8 cellular contexts compared by ENCODE assay signal in genomic region chr1:205774277-205775014, GRCh38. TPM values are rescaled to one million over a fixed set of nuclear protein-coding genes. Genes with fewer than 3 reads are reported as not detected.
A peak's percentile ranks its signal among the peaks of the same experiment; 100 is the strongest.
DNase-seq lines count a peak whose midpoint lies in the region; ATAC-seq, FAIRE-seq and TF ChIP-seq lines count a peak whose summit lies in the region.

No MANE protein-coding gene starts in this region.

- no peak for FAIRE-seq in H1 (lab: Jason Lieb, UNC)

- no peak for TF ChIP-seq POLR2A in H1 (IDR thresholded peaks at IDR 0.05; ENCODE audit: control extremely low read depth in 1 of 2, low read depth in 2 of 2, low read length in 2 of 2)

- H3K14ac ChIP-seq in H1 (ENCODE audit: insufficient read length), result no peak overlapping the region

- no peak overlapping the region for H3K23ac ChIP-seq in H1 (ENCODE audit: insufficient read length)

- H3K56ac ChIP-seq in H1 (replicated peaks; ENCODE audit: insufficient read length, low read depth, low read length), result no peak overlapping the region

- no peaks in the 10 kb centered on the region for H4K20me1 ChIP-seq in H1 (replicated peaks in 1 of 2; ENCODE audit: control insufficient read depth in 1 of 2, insufficient read depth in 2 of 2, low read length in 2 of 2)

- H3K36me3 ChIP-seq in H1 (ENCODE audit: control insufficient read depth in 2 of 4, insufficient read depth in 4 of 4, low read length in 3 of 4) (no peaks in the 10 kb centered on the region), subcutaneous abdominal adipose tissue (ENCODE audit: control insufficient read depth in 5 of 5, insufficient read depth in 5 of 5, low read length in 5 of 5) (peaks cover 0 to 14% (median 0%) of the 10 kb centered on the region in 5 donors)

- DNase-seq in HK-2 (ENCODE audit: unreplicated experiment) (peak; percentile 21), H1 (ENCODE audit: low read depth in 1 of 2, low spot score in 2 of 2) (peak in 1 of 2 experiments; percentile 59), myocyte (ENCODE audit: low read depth) (peak; percentile 44), NCI-H1048 (lab: John Stamatoyannopoulos, UW) (no peak)
- DNase-seq in activated CD4-positive, alpha-beta T cell treated with anti-CD3 and anti-CD28 coated beads, Interleukin-2, amount 50 U/mL, for 48 hours, result peak; percentile 41 to 55

- peaks cover 6% of the 10 kb centered on the region for H3K23me2 ChIP-seq in H1 (ENCODE audit: low read depth, low read length)

- no peak for ATAC-seq in HG02571 (IDR thresholded peaks at IDR 0.05; ENCODE audit: unreplicated experiment)

- no peak overlapping the region for H3K27ac ChIP-seq in H1 (ENCODE audit: low read depth, low read length)
- peak overlapping the region; percentile 84 for H3K27ac ChIP-seq in subcutaneous abdominal adipose tissue (ENCODE audit: low read depth, low read length)

- TF ChIP-seq CTCF in GM12875 (IDR thresholded peaks at IDR 0.05; ENCODE audit: borderline replicate concordance, insufficient read depth, low read depth, low read length) (no peak), H1 (IDR thresholded peaks at IDR 0.05; ENCODE audit: control extremely low read depth in 1 of 3, insufficient read depth in 1 of 3, low read depth in 1 of 3, low read length in 3 of 3) (no peak)

- CTCF ChIA-PET in H1 (lab: Charles Lee; ENCODE audit: partially characterized antibody), result interaction anchor here (0.7 to 1.3 kb wide), 8 partner anchors 9 to 203 kb away, joined by 3 to 5 read pairs (median 3); no protein-coding TSS in a partner anchor

- H3K27me3 ChIP-seq in H1 (replicated peaks in 1 of 4; ENCODE audit: control insufficient read depth in 3 of 4, extremely low read depth in 1 of 4, insufficient read depth in 3 of 4, low read length in 3 of 4) (peaks cover 2 to 11% (median 9%) of the 10 kb centered on the region in 4 experiments; a peak in 6 of 7 replicates), subcutaneous abdominal adipose tissue (ENCODE audit: control insufficient read depth in 5 of 5, insufficient read depth in 4 of 5, low read length in 5 of 5) (no peaks in the 10 kb centered on the region)

- H2BK12ac ChIP-seq in H1 (ENCODE audit: low read depth, low read length), result no peak overlapping the region

- POLR2A ChIA-PET in H1 (lab: Charles Lee; ENCODE audit: partially characterized antibody), result interaction anchor here (1.1 to 2.5 kb wide), 4 partner anchors 9 to 25 kb away, joined by 4 to 12 read pairs (median 7); no protein-coding TSS in a partner anchor

- 0 out of 2 replicates have a peak overlapping the region, but pooled peaks have one; percentile 81 for H4K8ac ChIP-seq in H1 (ENCODE audit: extremely low read depth, insufficient read depth, low read length)

- no peak for TF ChIP-seq RAD21 in H1 (IDR thresholded peaks at IDR 0.05 in 1 of 2, conservative IDR thresholded peaks at IDR 0.05 in 1 of 2; ENCODE audit: low read depth in 2 of 2, low read length in 2 of 2)

- peak overlapping the region in 1 of 4 experiments; percentile 16; a peak in 2 of 7 replicates for H3K9ac ChIP-seq in H1 (replicated peaks in 1 of 4; ENCODE audit: extremely low read depth in 1 of 4, low read depth in 3 of 4, low read length in 3 of 4)
- peak overlapping the region; percentile 68 to 87 (median 79) for H3K9ac ChIP-seq in subcutaneous abdominal adipose tissue (ENCODE audit: low read length in 5 of 5)

- H2AFZ ChIP-seq in H1 (ENCODE audit: low read length), result peak overlapping the region; percentile 73

- H2BK15ac ChIP-seq in H1 (ENCODE audit: low read length), result no peak overlapping the region

- no peaks in the 10 kb centered on the region for H3K79me2 ChIP-seq in H1 (ENCODE audit: control insufficient read depth in 1 of 2, insufficient read depth in 2 of 2, low read length in 2 of 2)

- H3K9me3 ChIP-seq in H1 (ENCODE audit: insufficient read depth in 2 of 2, low read depth in 1 of 2, low read length in 1 of 2), result no peaks in the 10 kb centered on the region
- no peaks in the 10 kb centered on the region for H3K9me3 ChIP-seq in subcutaneous abdominal adipose tissue (ENCODE audit: control insufficient read depth in 5 of 5, low read length in 5 of 5)

- no peaks in the 10 kb centered on the region for H3K79me1 ChIP-seq in H1 (ENCODE audit: low read depth, low read length)

- H3K4ac ChIP-seq in H1 (replicated peaks; ENCODE audit: insufficient read length, low read depth, low read length), result no peak overlapping the region

- H2BK5ac ChIP-seq in H1 (ENCODE audit: low read depth, low read length), result no peak overlapping the region

- peak overlapping the region; percentile 28; the same call in 1 of the 2 replicates for H3K18ac ChIP-seq in H1 (ENCODE audit: extremely low read depth, low read length)

- no peak for TF ChIP-seq EP300 in H1 (IDR thresholded peaks at IDR 0.05; ENCODE audit: borderline replicate concordance in 1 of 2, low read depth in 2 of 2, low read length in 2 of 2)

- no peak overlapping the region for H2AK5ac ChIP-seq in H1 (ENCODE audit: low read depth, low read length)

- H3K4me3 ChIP-seq in GM12875 (ENCODE audit: low read depth, low read length) (peak overlapping the region; percentile 67), H1 (ENCODE audit: extremely low read depth in 1 of 4, insufficient read depth in 2 of 4, low read depth in 3 of 4, low read length in 4 of 4) (peak overlapping the region; percentile 66 to 84 (median 76)), subcutaneous abdominal adipose tissue (ENCODE audit: low read depth in 1 of 5, low read length in 5 of 5) (peak overlapping the region; percentile 75 to 89 (median 86))

- H4K91ac ChIP-seq in H1 (replicated peaks; ENCODE audit: insufficient read length, low read length), result no peak overlapping the region

- H2BK20ac ChIP-seq in H1 (ENCODE audit: low read length), result no peak overlapping the region

- H2BK120ac ChIP-seq in H1 (replicated peaks; ENCODE audit: low read depth, low read length), result no peak overlapping the region

- H4K5ac ChIP-seq in H1 (ENCODE audit: insufficient read length, low read depth, low read length), result no peak overlapping the region

- peaks cover 0 to 7% (median 5%) of the 10 kb centered on the region in 4 experiments; a peak in 4 of 7 replicates for H3K4me1 ChIP-seq in H1 (replicated peaks in 1 of 4; ENCODE audit: control insufficient read depth in 3 of 4, insufficient read depth in 4 of 4, low read length in 3 of 4)
- H3K4me1 ChIP-seq in subcutaneous abdominal adipose tissue (ENCODE audit: control insufficient read depth in 5 of 5, insufficient read depth in 5 of 5, low read length in 5 of 5), result peaks cover 8 to 28% (median 21%) of the 10 kb centered on the region in 5 donors

- 13% methylated on average over 25 of the region's 33 CpGs; no CpG with 5 or more reads in 1 of the 2 experiments for WGBS in H1 (ENCODE audit: extremely low coverage in 1 of 2, insufficient coverage in 1 of 2, insufficient read length in 1 of 2, insufficient replicate concordance in 2 of 2, low coverage in 1 of 2, low lambda C conversion rate in 2 of 2, missing lambda C conversion rate in 1 of 2), 2 experiments

- H3K4me2 ChIP-seq in H1 (ENCODE audit: insufficient read depth in 1 of 2, low read depth in 2 of 2, low read length in 2 of 2), result peak overlapping the region; percentile 89 to 90

TF ChIP-seq in H1, 55 proteins besides CTCF, POLR2A, EP300 and RAD21 (continues in another document):
- TF ChIP-seq HDAC2 (IDR thresholded peaks at IDR 0.05; ENCODE audit: borderline replicate concordance in 1 of 2, low read depth in 2 of 2, low read length in 2 of 2), result 0 out of 4 replicates have a peak, but pooled peaks of 1 of the 2 experiments have one; percentile 71
- TF ChIP-seq RBBP5 (IDR thresholded peaks at IDR 0.05; ENCODE audit: borderline replicate concordance, low read depth, low read length), result 0 out of 2 replicates have a peak, but pooled peaks have one; percentile 22
- no peak for TF ChIP-seq GTF2F1 (IDR thresholded peaks at IDR 0.05; ENCODE audit: borderline replicate concordance, low read depth, low read length)
- TF ChIP-seq KDM4A (IDR thresholded peaks at IDR 0.05; ENCODE audit: low read depth, low read length, severe bottlenecking), result peak; percentile 92
- TF ChIP-seq EZH2 (IDR thresholded peaks at IDR 0.05; ENCODE audit: low read depth, low read length, severe bottlenecking), result peak; percentile 56
- TF ChIP-seq CREB1 (IDR thresholded peaks at IDR 0.05), result no peak
- peak; percentile 64; the same call in 1 of the 2 replicates for TF ChIP-seq SUZ12 (IDR thresholded peaks at IDR 0.05; ENCODE audit: low read length)

RNA-seq across cellular contexts. Expression of gene RAB29, which starts 0.8 kb away (rescaled TPM):
- total RNA-seq in H1 (2021; fragmentation: NEBNext Ultra II Directional; extraction: Animal tissue kit (Norgen Biotek cat#: 25700)), result 16.4 and 17.3 TPM in 2 replicates
- 9.7 and 10.1 TPM in 2 replicates for polyA plus RNA-seq in H1 (2011; rRNA removed)
- 12.1 TPM for polyA plus RNA-seq in H1 (2011; cell fraction: cytosol; rRNA removed)
- polyA plus RNA-seq in H1 (2011; cell fraction: nucleus; rRNA removed), result 8.5 TPM
- 10.7 to 13.2 TPM (median 12.2 TPM) in 4 replicates for polyA plus RNA-seq in H1 (2012, experiment 1 of 2)
- 2.7 TPM for polyA plus RNA-seq in H1 (2012, experiment 2 of 2)
- 7.9 TPM for polyA plus RNA-seq in H1 (2013, experiment 1 of 2)
- polyA plus RNA-seq in H1 (2013, experiment 2 of 2), result 7.3 TPM
- polyA minus RNA-seq in H1 (2011; rRNA and poly(A)+ RNA removed), result 10.2 and 17.4 TPM in 2 replicates
- polyA minus RNA-seq in H1 (2011; cell fraction: cytosol; rRNA and poly(A)+ RNA removed), result 5.2 TPM
- 5.8 TPM for polyA minus RNA-seq in H1 (2011; cell fraction: nucleus; rRNA and poly(A)+ RNA removed)
- total RNA-seq in myocyte, result 23.6 and 24.8 TPM in 2 replicates
- polyA plus RNA-seq in myocyte (2012), result 34.1 TPM

RNA-seq across cellular contexts. Expression of gene NUCKS1, which starts 24.5 kb away (rescaled TPM):
- 461 and 492 TPM in 2 replicates for total RNA-seq in H1 (2021; fragmentation: NEBNext Ultra II Directional; extraction: Animal tissue kit (Norgen Biotek cat#: 25700))
- 76.7 and 126 TPM in 2 replicates for polyA plus RNA-seq in H1 (2011; rRNA removed)
- polyA plus RNA-seq in H1 (2011; cell fraction: cytosol; rRNA removed), result 127 TPM
- polyA plus RNA-seq in H1 (2011; cell fraction: nucleus; rRNA removed), result 25.0 TPM
- polyA plus RNA-seq in H1 (2012, experiment 1 of 2), result 126 to 194 TPM (median 138 TPM) in 4 replicates
- 86.0 TPM for polyA plus RNA-seq in H1 (2012, experiment 2 of 2)
- 304 TPM for polyA plus RNA-seq in H1 (2013, experiment 1 of 2)
- polyA plus RNA-seq in H1 (2013, experiment 2 of 2), result 309 TPM
- 251 and 290 TPM in 2 replicates for polyA minus RNA-seq in H1 (2011; rRNA and poly(A)+ RNA removed)
- 140 TPM for polyA minus RNA-seq in H1 (2011; cell fraction: cytosol; rRNA and poly(A)+ RNA removed)
- polyA minus RNA-seq in H1 (2011; cell fraction: nucleus; rRNA and poly(A)+ RNA removed), result 97.7 TPM
- total RNA-seq in myocyte, result 151 and 153 TPM in 2 replicates
- 66.1 TPM for polyA plus RNA-seq in myocyte (2012)

RNA-seq across cellular contexts. Expression of gene SLC41A1, which starts 38.6 kb away (rescaled TPM):
- 42.3 and 43.2 TPM in 2 replicates for total RNA-seq in H1 (2021; fragmentation: NEBNext Ultra II Directional; extraction: Animal tissue kit (Norgen Biotek cat#: 25700))
- 34.1 and 41.2 TPM in 2 replicates for polyA plus RNA-seq in H1 (2011; rRNA removed)
- 28.4 TPM for polyA plus RNA-seq in H1 (2011; cell fraction: cytosol; rRNA removed)
- 25.0 TPM for polyA plus RNA-seq in H1 (2011; cell fraction: nucleus; rRNA removed)
- 20.7 to 30.6 TPM (median 24.5 TPM) in 4 replicates for polyA plus RNA-seq in H1 (2012, experiment 1 of 2)
- 20.3 TPM for polyA plus RNA-seq in H1 (2012, experiment 2 of 2)
- polyA plus RNA-seq in H1 (2013, experiment 1 of 2), result 41.8 TPM
- polyA plus RNA-seq in H1 (2013, experiment 2 of 2), result 43.3 TPM
- polyA minus RNA-seq in H1 (2011; rRNA and poly(A)+ RNA removed), result 34.8 and 38.2 TPM in 2 replicates
- 14.9 TPM for polyA minus RNA-seq in H1 (2011; cell fraction: cytosol; rRNA and poly(A)+ RNA removed)
- polyA minus RNA-seq in H1 (2011; cell fraction: nucleus; rRNA and poly(A)+ RNA removed), result 13.4 TPM
- total RNA-seq in myocyte, result 24.6 and 36.2 TPM in 2 replicates
- 38.9 TPM for polyA plus RNA-seq in myocyte (2012)
